ENCODE assay signal across 1 cellular context in genomic region chr20:31594002-31594557, GRCh38.
TF ChIP-seq lines count a peak whose summit lies in the region.

No MANE protein-coding gene starts in this region.

TF ChIP-seq in HepG2, 621 proteins besides CTCF, POLR2A, EP300 and RAD21 (continues in another document):
- peak; percentile 82; the same call in 1 of the 2 replicates for TF ChIP-seq MZF1 (CRISPR knock-in tag; IDR thresholded peaks at IDR 0.05; ENCODE audit: borderline replicate concordance)
- TF ChIP-seq ZNF263 (CRISPR knock-in tag; IDR thresholded peaks at IDR 0.05), result no peak
- TF ChIP-seq ZBTB46 (CRISPR knock-in tag; IDR thresholded peaks at IDR 0.05; ENCODE audit: borderline replicate concordance), result 0 out of 2 replicates have a peak, but pooled peaks have one; percentile 37
- TF ChIP-seq ZNF318 (CRISPR knock-in tag; IDR thresholded peaks at IDR 0.05), result 0 out of 2 replicates have a peak, but pooled peaks have one; percentile 51
- no peak for TF ChIP-seq ETV5 (CRISPR knock-in tag; IDR thresholded peaks at IDR 0.05; ENCODE audit: borderline replicate concordance)
- TF ChIP-seq ZNF839 (CRISPR knock-in tag; IDR thresholded peaks at IDR 0.05; ENCODE audit: borderline replicate concordance), result peak; percentile 72; the same call in 1 of the 2 replicates
- TF ChIP-seq ZNF609 (CRISPR knock-in tag; IDR thresholded peaks at IDR 0.05; ENCODE audit: borderline replicate concordance), result peak; percentile 50; the same call in 1 of the 2 replicates
- no peak for TF ChIP-seq NR3C1 (CRISPR knock-in tag; IDR thresholded peaks at IDR 0.05)
- TF ChIP-seq ZNF614 (CRISPR knock-in tag; IDR thresholded peaks at IDR 0.05; ENCODE audit: borderline replicate concordance), result no peak
- no peak for TF ChIP-seq ZFP41 (CRISPR knock-in tag; IDR thresholded peaks at IDR 0.05; ENCODE audit: borderline replicate concordance)
- no peak for TF ChIP-seq RERE (CRISPR knock-in tag; IDR thresholded peaks at IDR 0.05; ENCODE audit: low read depth)
- peak; percentile 70; the same call in 1 of the 2 replicates for TF ChIP-seq CREBL2 (CRISPR knock-in tag; IDR thresholded peaks at IDR 0.05; ENCODE audit: borderline replicate concordance)
- TF ChIP-seq ZSCAN25 (CRISPR knock-in tag; IDR thresholded peaks at IDR 0.05), result peak; percentile 46; the same call in 1 of the 2 replicates
- TF ChIP-seq ZMYM3 (CRISPR knock-in tag; IDR thresholded peaks at IDR 0.05), result peak; percentile 81
- TF ChIP-seq NFIB (CRISPR knock-in tag; IDR thresholded peaks at IDR 0.05; ENCODE audit: borderline replicate concordance), result no peak
- no peak for TF ChIP-seq CENPBD1 (CRISPR knock-in tag; IDR thresholded peaks at IDR 0.05; ENCODE audit: borderline replicate concordance, low read depth)
- TF ChIP-seq ZNF781 (CRISPR knock-in tag; IDR thresholded peaks at IDR 0.05; ENCODE audit: borderline replicate concordance, not compliant biosample characterization), result peak; percentile 59
- peak; percentile 92 for TF ChIP-seq ZNF362 (CRISPR knock-in tag; IDR thresholded peaks at IDR 0.05; ENCODE audit: borderline replicate concordance)
- peak; percentile 66; the same call in 1 of the 2 replicates for TF ChIP-seq ZNF724P (CRISPR knock-in tag; IDR thresholded peaks at IDR 0.05; ENCODE audit: borderline replicate concordance)
- TF ChIP-seq MYNN (CRISPR knock-in tag; IDR thresholded peaks at IDR 0.05; ENCODE audit: low read depth), result no peak
- TF ChIP-seq CHD4 (IDR thresholded peaks at IDR 0.05; ENCODE audit: borderline replicate concordance, low read length), result 0 out of 2 replicates have a peak, but pooled peaks have one; percentile 1
- no peak for TF ChIP-seq RFX3 (CRISPR knock-in tag; IDR thresholded peaks at IDR 0.05)
- TF ChIP-seq EEA1 (CRISPR knock-in tag; IDR thresholded peaks at IDR 0.05; ENCODE audit: borderline replicate concordance), result peak; percentile 16; the same call in 1 of the 2 replicates
- TF ChIP-seq ARHGAP35 (CRISPR knock-in tag; IDR thresholded peaks at IDR 0.05; ENCODE audit: borderline replicate concordance), result no peak
- no peak for TF ChIP-seq FOXK1 (CRISPR knock-in tag; IDR thresholded peaks at IDR 0.05; ENCODE audit: borderline replicate concordance, low read depth)
- TF ChIP-seq MTF2 (CRISPR knock-in tag; IDR thresholded peaks at IDR 0.05; ENCODE audit: borderline replicate concordance), result 0 out of 2 replicates have a peak, but pooled peaks have one; percentile 18
